In genomic region chr19:44573183-44573582, GRCh38 we compare ENCODE assay signal across 28 cellular contexts. TPM values are rescaled to one million over a fixed set of nuclear protein-coding genes. Genes with fewer than 3 reads are reported as not detected.
"Had no signal": no experiment of that assay in that cellular context is flagged by ENCODE, and none has a peak within 500 bp of the region (broad histone marks: within the 10 kb centered on the region; RNA-seq: fewer than 3 reads in every experiment).

No MANE protein-coding gene starts in this region.

- H2AFZ ChIP-seq: parathyroid adenoma had no signal

- ATAC-seq: mucosa of descending colon; naive thymus-derived CD4-positive, alpha-beta T cell; natural killer cell treated with Interleukin-12 subunit alpha and Interleukin-12 subunit beta and Interleukin-15 and Interleukin-18, amount 100 ng/mL, for 72 hours; psoas muscle; stimulated activated naive B cell treated with anti-CD40 and anti-IgM and Interleukin-4, amounts not matched to agents 10 μg/mL and 1 μg/mL and 100 μg/mL, for 72 hours; stimulated activated naive CD8-positive, alpha-beta T cell treated with anti-CD3 and anti-CD28 coated beads, Interleukin-15, Interleukin-2, amounts not matched to agents 100 U/mL and 50 U/mL, for 24 hours; upper lobe of right lung had no signal

- H3K9me3 Mint-ChIP-seq: natural killer cell treated with Interleukin-12 subunit alpha and Interleukin-12 subunit beta and Interleukin-15 and Interleukin-18, amount 100 ng/mL, for 72 hours; neural crest cell; stimulated activated naive B cell treated with anti-CD40 and anti-IgM and Interleukin-4, amounts not matched to agents 10 μg/mL and 1 μg/mL and 100 μg/mL, for 72 hours had no signal

- H3K4me2 ChIP-seq: smooth muscle cell had no signal

- H3K36me3 ChIP-seq: left ventricle myocardium inferior, stomach, thoracic aorta, tibial artery, upper lobe of right lung, uterus had no signal

- H3K27ac ChIP-seq: left ventricle myocardium inferior, parathyroid adenoma, psoas muscle, stomach, thoracic aorta, tibial artery, upper lobe of right lung, uterus had no signal

- H3K27me3 ChIP-seq: upper lobe of right lung, uterus had no signal

- H3K4me1 ChIP-seq: left ventricle myocardium inferior, parathyroid adenoma, psoas muscle, tibial artery, upper lobe of right lung, uterus had no signal

- H3K4me3 ChIP-seq: left ventricle myocardium inferior, lung, mucosa of descending colon, psoas muscle, smooth muscle cell, stomach, thoracic aorta, tibial artery, upper lobe of right lung, uterus had no signal

- H3K9me3 ChIP-seq: left ventricle myocardium inferior, mucosa of descending colon, psoas muscle, stomach, thoracic aorta, tibial artery, upper lobe of right lung, uterus had no signal

- DNase-seq: left ventricle myocardium inferior; midbrain; mucosa of descending colon; naive thymus-derived CD4-positive, alpha-beta T cell; nucleus accumbens; psoas muscle; stimulated activated CD4-positive, alpha-beta T cell treated with anti-CD3 and anti-CD28 coated beads, Interleukin-2, amount 100 ng/mL, for 24 hours; stimulated activated CD4-positive, alpha-beta T cell treated with anti-CD3 and anti-CD28 coated beads, Interleukin-4, amount 100 ng/mL, for 1 hour; stimulated activated naive B cell treated with anti-CD40 and anti-IgM and Interleukin-4, amounts not matched to agents 10 μg/mL and 1 μg/mL and 100 μg/mL, for 72 hours; stimulated activated naive CD8-positive, alpha-beta T cell treated with anti-CD3 and anti-CD28 coated beads, Interleukin-15, Interleukin-2, amounts not matched to agents 100 U/mL and 50 U/mL, for 24 hours; stomach; tibial artery; trophoblast cell; upper lobe of right lung; uterus had no signal

- H3K9ac ChIP-seq: parathyroid adenoma had no signal

- H3K79me2 ChIP-seq: parathyroid adenoma had no signal

- H3K4me3 Mint-ChIP-seq: naive thymus-derived CD4-positive, alpha-beta T cell; natural killer cell treated with Interleukin-12 subunit alpha and Interleukin-12 subunit beta and Interleukin-15 and Interleukin-18, amount 100 ng/mL, for 72 hours; neural crest cell; stimulated activated naive B cell treated with anti-CD40 and anti-IgM and Interleukin-4, amounts not matched to agents 10 μg/mL and 1 μg/mL and 100 μg/mL, for 72 hours had no signal

- H3K4me1 Mint-ChIP-seq: naive thymus-derived CD4-positive, alpha-beta T cell had no signal

- H3K36me3 Mint-ChIP-seq: naive thymus-derived CD4-positive, alpha-beta T cell; natural killer cell treated with Interleukin-12 subunit alpha and Interleukin-12 subunit beta and Interleukin-15 and Interleukin-18, amount 100 ng/mL, for 72 hours; stimulated activated naive B cell treated with anti-CD40 and anti-IgM and Interleukin-4, amounts not matched to agents 10 μg/mL and 1 μg/mL and 100 μg/mL, for 72 hours had no signal

- H3K27ac Mint-ChIP-seq: naive thymus-derived CD4-positive, alpha-beta T cell; natural killer cell treated with Interleukin-12 subunit alpha and Interleukin-12 subunit beta and Interleukin-15 and Interleukin-18, amount 100 ng/mL, for 72 hours; stimulated activated naive B cell treated with anti-CD40 and anti-IgM and Interleukin-4, amounts not matched to agents 10 μg/mL and 1 μg/mL and 100 μg/mL, for 72 hours had no signal

RNA-seq across cellular contexts. Expression of gene IGSF23, which starts 40.2 kb away (rescaled TPM):
- total RNA-seq: left ventricle myocardium inferior; lower leg skin; lung; mesenteric fat pad; mucosa of descending colon; naive thymus-derived CD4-positive, alpha-beta T cell; natural killer cell treated with Interleukin-12 subunit alpha and Interleukin-12 subunit beta and Interleukin-15 and Interleukin-18, amount 100 ng/mL, for 72 hours; neural crest cell; osteoblast; posterior vena cava; skeletal muscle tissue; smooth muscle cell; thoracic aorta; upper lobe of right lung; uterus had no signal
- polyA plus RNA-seq: lung; naive thymus-derived CD4-positive, alpha-beta T cell; smooth muscle cell; stomach had no signal

RNA-seq across cellular contexts. Expression of gene CEACAM20, which starts 43.7 kb away (rescaled TPM):
- total RNA-seq: kidney epithelial cell; left ventricle myocardium inferior; lower leg skin; lung; mesenteric fat pad; myocyte; naive thymus-derived CD4-positive, alpha-beta T cell; natural killer cell treated with Interleukin-12 subunit alpha and Interleukin-12 subunit beta and Interleukin-15 and Interleukin-18, amount 100 ng/mL, for 72 hours; neural crest cell; osteoblast; posterior vena cava; psoas muscle; skeletal muscle tissue; smooth muscle cell; thoracic aorta had no signal
- polyA plus RNA-seq: lung; naive thymus-derived CD4-positive, alpha-beta T cell; smooth muscle cell; stomach had no signal
